8 cellular contexts compared by ENCODE assay signal in the genomic region with DNA sequence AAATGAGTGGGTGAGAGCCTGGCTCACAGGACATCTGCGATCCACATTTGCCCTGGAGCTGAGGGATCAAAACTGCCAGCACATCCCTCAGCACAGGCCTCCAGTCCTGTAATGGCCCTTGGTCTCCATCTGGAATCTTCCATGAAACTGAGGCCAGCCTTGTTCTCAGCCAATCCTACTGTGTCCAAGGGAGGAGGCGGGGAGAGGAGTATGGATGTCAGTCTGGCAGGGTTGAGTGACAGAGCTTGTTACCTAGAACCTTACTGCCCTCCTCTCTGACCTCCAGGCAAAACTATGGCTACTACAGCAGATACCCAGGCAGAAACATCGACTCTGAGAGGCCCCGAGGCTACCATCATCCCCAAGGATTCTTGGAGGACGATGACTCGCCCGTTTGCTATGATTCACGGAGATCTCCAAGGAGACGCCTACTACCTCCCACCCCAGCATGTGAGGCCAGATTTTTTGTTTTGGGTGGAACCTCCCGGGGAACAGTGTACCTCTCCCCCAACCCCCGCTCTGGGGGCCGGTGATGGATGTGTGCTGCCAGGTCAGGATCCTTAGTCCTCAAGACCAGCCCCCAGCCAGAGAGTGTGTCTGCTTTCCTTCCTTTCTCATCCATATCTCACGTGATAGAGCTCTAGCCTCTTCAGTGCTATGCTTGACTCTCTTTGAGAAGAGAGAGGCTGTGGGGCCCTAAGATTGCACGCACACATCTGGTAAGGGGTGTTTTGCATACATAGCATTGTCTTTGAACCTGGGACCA. TPM values are rescaled to one million over a fixed set of nuclear protein-coding genes. Genes with fewer than 3 reads are reported as not detected.
DNase-seq lines count a peak whose midpoint lies in the region; ATAC-seq and TF ChIP-seq lines count a peak whose summit lies in the region.

No MANE protein-coding gene starts in this region.

- H3K9ac ChIP-seq in H9 (ENCODE audit: extremely low read depth, insufficient read length, low read length) = no peak overlapping the region

- H3K4me2 ChIP-seq in H9 (ENCODE audit: insufficient read depth, insufficient read length, low read length) = no peak overlapping the region

- H3K14ac ChIP-seq in H9 (ENCODE audit: insufficient read depth, low read length) = peak overlapping the region; percentile 42; the same call in 1 of the 2 replicates

- no peak overlapping the region for H3K23ac ChIP-seq in H9 (ENCODE audit: insufficient read length, low read depth, low read length)

- no peaks in the 10 kb centered on the region for H3K23me2 ChIP-seq in H9 (ENCODE audit: insufficient read length, low read depth, low read length, poor library complexity, severe bottlenecking)

- H3K4me3 Mint-ChIP-seq in H9 (no peak overlapping the region), CD14-positive monocyte (no peak overlapping the region)
- no peak overlapping the region for H3K4me3 Mint-ChIP-seq in activated T-helper 17 cell treated with anti-CD3 and anti-CD28 coated beads, Interleukin-2, amount 50 U/mL, for 72 hours

- ATAC-seq in activated T-helper 17 cell treated with anti-CD3 and anti-CD28 coated beads, Interleukin-2, amount 50 U/mL, for 72 hours (replicated peaks) = no peak

- H2BK15ac ChIP-seq in H9 (ENCODE audit: low read depth, low read length) = no peak overlapping the region

- H3K27ac Mint-ChIP-seq in H9 (no peak overlapping the region), CD14-positive monocyte (no peak overlapping the region)
- no peak overlapping the region for H3K27ac Mint-ChIP-seq in activated T-helper 17 cell treated with anti-CD3 and anti-CD28 coated beads, Interleukin-2, amount 50 U/mL, for 72 hours

- intact Hi-C loops in CD14-positive monocyte (cut with micrococcal nuclease) = no loop called here

- no peaks in the 10 kb centered on the region for H3K79me1 ChIP-seq in H9 (ENCODE audit: insufficient read depth, low read depth, low read length, poor library complexity, severe bottlenecking)

- no peak overlapping the region for H2BK120ac ChIP-seq in H9 (ENCODE audit: low read depth, low read length, poor library complexity, severe bottlenecking)

- no peak overlapping the region for H2AFZ ChIP-seq in H9 (ENCODE audit: low read length)

- H4K91ac ChIP-seq in H9 (ENCODE audit: insufficient read length, low read depth, low read length) = no peak overlapping the region

- no peak overlapping the region for H3K27ac ChIP-seq in H9 (ENCODE audit: insufficient read length, low read depth, low read length)
- no peak overlapping the region for H3K27ac ChIP-seq in Peyer's patch

- H3K79me2 ChIP-seq in H9 (ENCODE audit: insufficient read depth, low read length) = no peaks in the 10 kb centered on the region

- no peaks in the 10 kb centered on the region for H4K20me1 ChIP-seq in H9 (ENCODE audit: control insufficient read depth, insufficient read depth, insufficient read length)

- H3K4me1 Mint-ChIP-seq in H9 (peaks cover 14 to 18% of the 10 kb centered on the region in 2 experiments), CD14-positive monocyte (no peaks in the 10 kb centered on the region)
- no peaks in the 10 kb centered on the region for H3K4me1 Mint-ChIP-seq in activated T-helper 17 cell treated with anti-CD3 and anti-CD28 coated beads, Interleukin-2, amount 50 U/mL, for 72 hours

- H2BK12ac ChIP-seq in H9 (ENCODE audit: insufficient read length, low read depth, low read length) = no peak overlapping the region

- no peak overlapping the region for H4K8ac ChIP-seq in H9 (replicated peaks; ENCODE audit: insufficient read length, low read depth, low read length)

- no peak overlapping the region for H2BK5ac ChIP-seq in H9 (ENCODE audit: insufficient read length, low read length)

- H3K56ac ChIP-seq in H9 (ENCODE audit: insufficient read length, low read depth, low read length) = no peak overlapping the region

- DNase-seq in Daoy (ENCODE audit: low read depth) (peak; percentile 62), H9 (peak; percentile 57), Peyer's patch (peak in 2 of 3 donors; percentile 29 to 33), islet precursor cell (peak; percentile 97), CD14-positive monocyte (ENCODE audit: low spot score) (no peak), inferior parietal cortex (ENCODE audit: extremely low spot score) (no peak), DMS53 (lab: John Stamatoyannopoulos, UW) (no peak)

- H3K36me3 ChIP-seq in Peyer's patch = peaks cover 0 to 3% (median 0%) of the 10 kb centered on the region in 3 donors

- H3K4me3 ChIP-seq in Peyer's patch = no peak overlapping the region

- H3K36me3 Mint-ChIP-seq in H9 (ENCODE audit: insufficient read depth in 1 of 3, low read depth in 3 of 3) = no peaks in the 10 kb centered on the region
- no peaks in the 10 kb centered on the region for H3K36me3 Mint-ChIP-seq in activated T-helper 17 cell treated with anti-CD3 and anti-CD28 coated beads, Interleukin-2, amount 50 U/mL, for 72 hours (ENCODE audit: low read depth)
- no peaks in the 10 kb centered on the region for H3K36me3 Mint-ChIP-seq in CD14-positive monocyte

- TF ChIP-seq POLR2A in Peyer's patch (IDR thresholded peaks at IDR 0.05) = no peak

- no CpG with 5 or more reads among the region's 14 CpGs for WGBS in H9 (ENCODE audit: extremely low coverage, insufficient read length, low lambda C conversion rate)

- H3K4ac ChIP-seq in H9 (ENCODE audit: low read depth, low read length) = no peak overlapping the region

- no peak overlapping the region for H2BK20ac ChIP-seq in H9 (ENCODE audit: low read depth, low read length, poor library complexity, severe bottlenecking)

- H3T11ph ChIP-seq in H9 (ENCODE audit: low read length) = no peak overlapping the region

- H3K18ac ChIP-seq in H9 (ENCODE audit: insufficient read length, low read depth, low read length) = no peak overlapping the region

- H3K4me1 ChIP-seq in H9 (ENCODE audit: insufficient read depth, low read length) (no peaks in the 10 kb centered on the region; the same call in 1 of the 2 replicates), Peyer's patch (no peaks in the 10 kb centered on the region)

- no peaks in the 10 kb centered on the region for H3K9me3 ChIP-seq in H9 (ENCODE audit: control insufficient read depth, low read depth, low read length)
- H3K9me3 ChIP-seq in Peyer's patch = no peaks in the 10 kb centered on the region

- H3K27me3 Mint-ChIP-seq in H9 (ENCODE audit: low read depth) = no peaks in the 10 kb centered on the region; the same call in 1 of the 2 replicates
- H3K27me3 Mint-ChIP-seq in activated T-helper 17 cell treated with anti-CD3 and anti-CD28 coated beads, Interleukin-2, amount 50 U/mL, for 72 hours = peaks cover 12% of the 10 kb centered on the region
- peaks cover 2 to 12% (median 8%) of the 10 kb centered on the region in 3 donors for H3K27me3 Mint-ChIP-seq in CD14-positive monocyte (ENCODE audit: low read depth in 3 of 3)

- TF ChIP-seq CTCF in H9 (conservative IDR thresholded peaks at IDR 0.05) (no peak), Peyer's patch (IDR thresholded peaks at IDR 0.05) (no peak), CD14-positive monocyte (IDR thresholded peaks at IDR 0.05) (no peak)

- no peak overlapping the region for H4K5ac ChIP-seq in H9 (ENCODE audit: insufficient read length, low read depth, low read length)

- H3K27me3 ChIP-seq in H9 (ENCODE audit: insufficient read depth, low read length) (no peaks in the 10 kb centered on the region), Peyer's patch (no peaks in the 10 kb centered on the region)

- H3K9me3 Mint-ChIP-seq in H9 (no peaks in the 10 kb centered on the region), CD14-positive monocyte (no peaks in the 10 kb centered on the region)
- H3K9me3 Mint-ChIP-seq in activated T-helper 17 cell treated with anti-CD3 and anti-CD28 coated beads, Interleukin-2, amount 50 U/mL, for 72 hours = no peaks in the 10 kb centered on the region

- no peak overlapping the region for H2AK5ac ChIP-seq in H9 (ENCODE audit: insufficient read length, low read length)

RNA-seq across cellular contexts. Expression of a gene that starts 41.3 kb away (rescaled TPM):
- total RNA-seq in Daoy (2014; rRNA removed; shearing (Covaris generic)) = 6.2 TPM in 2 replicates
- 8.2 and 11.0 TPM in 2 replicates for total RNA-seq in H9 (2021)
- total RNA-seq in Peyer's patch = 100 to 1,000 TPM in 2 of 4 donors, 10 to 100 TPM in 2; 57.8 to 126 (median 94.2) TPM
- 1 to 10 TPM; 1.1 TPM for total RNA-seq in activated T-helper 17 cell treated with anti-CD3 and anti-CD28 coated beads, Interleukin-2, amount 50 U/mL, for 72 hours
- polyA plus RNA-seq in CD14-positive monocyte = not detected

RNA-seq across cellular contexts. Expression of a gene that starts 41.5 kb away (rescaled TPM):
- 1.9 and 3.1 TPM in 2 replicates for total RNA-seq in Daoy (2014; rRNA removed; shearing (Covaris generic))
- total RNA-seq in H9 (2021) = 8.3 and 9.8 TPM in 2 replicates
- 10 to 100 TPM; 18.2 to 38.5 (median 32.4) TPM for total RNA-seq in Peyer's patch
- 1 to 10 TPM; 1.8 to 2.6 TPM for total RNA-seq in activated T-helper 17 cell treated with anti-CD3 and anti-CD28 coated beads, Interleukin-2, amount 50 U/mL, for 72 hours
- under 1 TPM in 1 of 2 donors, not detected in 1; 0.13 TPM for polyA plus RNA-seq in CD14-positive monocyte

Comparison
In these comparisons a context has a peak if more than half of its experiments do, and no peak if none do; other contexts are left out.
1. DNase-seq: peak in Daoy (single experiment), H9 (single experiment), Peyer's patch (2 of 3) and islet precursor cell (single experiment); none in CD14-positive monocyte (single experiment), inferior parietal cortex (single experiment) and DMS53 (single experiment).